Comparison of ENCODE assay signal across 26 cellular contexts in the genomic region with DNA sequence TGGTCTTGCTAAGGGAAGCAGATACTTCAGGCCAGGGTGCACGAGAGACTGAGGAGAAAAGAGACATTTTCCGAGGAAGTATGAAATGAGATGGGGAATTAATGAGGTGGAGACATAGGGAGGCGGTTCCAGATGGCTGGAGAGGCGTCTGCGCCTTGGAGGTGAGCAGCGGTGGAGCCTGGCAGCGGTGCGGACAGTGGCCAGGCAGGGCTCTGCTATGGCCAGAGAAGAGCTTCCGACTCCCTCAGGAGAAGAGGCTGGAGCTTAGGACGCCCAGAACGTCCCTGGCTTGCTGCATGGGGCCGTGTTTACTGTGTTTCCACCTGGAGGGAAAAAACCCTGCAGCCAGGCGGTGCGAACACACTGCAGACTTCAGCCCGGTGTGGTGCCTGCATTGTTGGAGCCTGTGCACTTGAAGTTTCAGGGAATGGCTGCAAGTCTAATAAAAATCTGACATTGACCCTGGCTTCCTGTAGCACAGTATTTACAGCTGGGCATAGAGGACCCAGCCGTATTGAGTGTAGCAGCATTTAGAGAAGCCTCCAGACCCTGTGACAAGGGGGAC.
"Had no signal": no experiment of that assay in that cellular context is flagged by ENCODE, and none has a peak within 500 bp of the region (broad histone marks: within the 10 kb centered on the region; RNA-seq: fewer than 3 reads in every experiment).

No MANE protein-coding gene starts in this region.

- H3K27ac Mint-ChIP-seq: activated CD4-positive, alpha-beta memory T cell treated with anti-CD3 and anti-CD28 coated beads, Interleukin-2, amount 10 ng/mL, durations not matched to agents 7 days and 5 days; activated CD4-positive, alpha-beta T cell treated with anti-CD3 and anti-CD28 coated beads for 36 hours; activated naive CD4-positive, alpha-beta T cell treated with anti-CD3 and anti-CD28 coated beads for 36 hours; activated naive CD8-positive, alpha-beta T cell; activated T-helper 17 cell treated with anti-CD3 and anti-CD28 coated beads, Interleukin-2, amount 50 U/mL, for 72 hours; T-cell had no signal

- ATAC-seq: activated CD4-positive, alpha-beta T cell treated with anti-CD3 and anti-CD28 coated beads for 36 hours; activated T-helper 17 cell treated with anti-CD3 and anti-CD28 coated beads, Interleukin-2, amount 50 U/mL, for 72 hours; T-cell had no signal

- H2AFZ ChIP-seq: PC-9 had no signal

- H3K27ac ChIP-seq: brain microvascular endothelial cell, PC-9, WERI-Rb-1 had no signal

- H3K36me3 ChIP-seq: brain microvascular endothelial cell, WERI-Rb-1 had no signal

- H3K4me2 ChIP-seq: PC-9 had no signal

- H3K9me3 Mint-ChIP-seq: activated CD4-positive, alpha-beta memory T cell treated with anti-CD3 and anti-CD28 coated beads, Interleukin-2, amount 10 ng/mL, durations not matched to agents 7 days and 5 days; activated naive CD4-positive, alpha-beta T cell treated with anti-CD3 and anti-CD28 coated beads for 36 hours; activated T-helper 17 cell treated with anti-CD3 and anti-CD28 coated beads, Interleukin-2, amount 50 U/mL, for 72 hours; T-cell had no signal

- DNase-seq: activated CD4-positive, alpha-beta memory T cell treated with anti-CD3 and anti-CD28 coated beads, Interleukin-2, amount 10 ng/mL, durations not matched to agents 7 days and 5 days; activated CD4-positive, alpha-beta T cell treated with anti-CD3 and anti-CD28 coated beads for 36 hours; activated CD4-positive, alpha-beta T cell treated with anti-CD3 and anti-CD28 coated beads, Interleukin-2, amount 50 U/mL, for 1 hour; activated gamma-delta T cell; activated naive CD4-positive, alpha-beta T cell treated with anti-CD3 and anti-CD28 coated beads for 36 hours; activated T-cell treated with anti-CD3 and anti-CD28 coated beads for 4 hours; activated T-cell treated with anti-CD3 and anti-CD28 coated beads, Interleukin-2, amount 50 U/mL, for 48 hours; amygdala; brain microvascular endothelial cell; Kasumi-1; KBM-7; NCI-H1105 treated with DMSO at 0.1 percent for 48 hours; NCI-H1436 treated with DMSO at 0.1 percent for 48 hours; NCI-H187; NCI-H2081; NCI-H510A treated with DMSO at 0.1 percent for 48 hours; NCI-H69; NK-92 treated with Interleukin-12 subunit alpha and Interleukin-12 subunit beta, amount 100 ng/mL, for 24 hours; PC-9; SIG-M5; T-cell; T-helper 2 cell; T1000; WERI-Rb-1 had no signal

- H3K27me3 Mint-ChIP-seq: activated CD4-positive, alpha-beta memory T cell treated with anti-CD3 and anti-CD28 coated beads, Interleukin-2, amount 10 ng/mL, durations not matched to agents 7 days and 5 days; activated CD4-positive, alpha-beta T cell treated with anti-CD3 and anti-CD28 coated beads for 36 hours; activated naive CD8-positive, alpha-beta T cell; activated T-helper 17 cell treated with anti-CD3 and anti-CD28 coated beads, Interleukin-2, amount 50 U/mL, for 72 hours had no signal

- H3K4me1 Mint-ChIP-seq: activated CD4-positive, alpha-beta memory T cell treated with anti-CD3 and anti-CD28 coated beads, Interleukin-2, amount 10 ng/mL, durations not matched to agents 7 days and 5 days; activated CD4-positive, alpha-beta T cell treated with anti-CD3 and anti-CD28 coated beads for 36 hours; activated T-helper 17 cell treated with anti-CD3 and anti-CD28 coated beads, Interleukin-2, amount 50 U/mL, for 72 hours; T-cell had no signal

- H3K27me3 ChIP-seq: brain microvascular endothelial cell had no signal

- H3K36me3 Mint-ChIP-seq: activated naive CD8-positive, alpha-beta T cell; T-cell had no signal

- H3K4me3 Mint-ChIP-seq: activated CD4-positive, alpha-beta memory T cell treated with anti-CD3 and anti-CD28 coated beads, Interleukin-2, amount 10 ng/mL, durations not matched to agents 7 days and 5 days; activated CD4-positive, alpha-beta T cell treated with anti-CD3 and anti-CD28 coated beads for 36 hours; activated naive CD4-positive, alpha-beta T cell treated with anti-CD3 and anti-CD28 coated beads for 36 hours; activated naive CD8-positive, alpha-beta T cell; activated T-helper 17 cell treated with anti-CD3 and anti-CD28 coated beads, Interleukin-2, amount 50 U/mL, for 72 hours; T-cell had no signal

- H3K4me3 ChIP-seq: PC-9 had no signal
